Comparison of ENCODE assay signal across 14 cellular contexts in genomic region chr14:25046301-25046943, GRCh38. TPM values are rescaled to one million over a fixed set of nuclear protein-coding genes. Genes with fewer than 3 reads are reported as not detected.
A peak's percentile ranks its signal among the peaks of the same experiment; 100 is the strongest.
DNase-seq lines count a peak whose midpoint lies in the region; ATAC-seq, FAIRE-seq and TF ChIP-seq lines count a peak whose summit lies in the region.
"Had no signal": no experiment of that assay in that cellular context is flagged by ENCODE, and none has a peak within 500 bp of the region (broad histone marks: within the 10 kb centered on the region; RNA-seq: fewer than 3 reads in every experiment).

No MANE protein-coding gene starts in this region.

- H3K9me2 ChIP-seq in SK-N-SH = no peaks in the 10 kb centered on the region

- in situ Hi-C loops in HepG2 (cut with HindIII; ENCODE audit: extremely low pct_ligation_motif_present, low pct_unique_long_range_greater_than_20kb) = no loop called here

- H3K4me2 ChIP-seq in HepG2 (ENCODE audit: low read depth, low read length) (no peak overlapping the region), SK-N-SH (no peak overlapping the region)

- H3K9ac ChIP-seq in HepG2 (ENCODE audit: insufficient read depth, low read depth, low read length) (no peak overlapping the region), SK-N-SH (no peak overlapping the region)

- WGBS in HepG2 (ENCODE audit: low lambda C conversion rate) = 66% methylated on average over 2 of the region's 2 CpGs
- no CpG with 5 or more reads among the region's 2 CpGs for WGBS in right lobe of liver (ENCODE audit: insufficient coverage, low coverage, low lambda C conversion rate, missing lambda C conversion rate)
- WGBS in SK-N-SH (ENCODE audit: low lambda C conversion rate) = 4% methylated on average over 2 of the region's 2 CpGs

- H2AFZ ChIP-seq in HepG2 (ENCODE audit: low read length) (no peak overlapping the region), SK-N-SH (ENCODE audit: low read depth) (no peak overlapping the region)

- peaks cover 3% of the 10 kb centered on the region for H3F3A ChIP-seq in SK-N-SH (replicated peaks; ENCODE audit: insufficient read depth)

- H3K27ac ChIP-seq in HepG2 (ENCODE audit: extremely low read length, insufficient read depth, low read length) (no peak overlapping the region), right lobe of liver (no peak overlapping the region), SK-N-SH (ENCODE audit: low read depth in 2 of 2, low read length in 1 of 2) (no peak overlapping the region)

- BruUV-seq in HepG2 (replicated peaks; lab: Mats Ljungman, UMichigan) = no TSS peak

- FAIRE-seq in HepG2 (lab: Jason Lieb, UNC) = no peak

- H4K20me1 ChIP-seq in HepG2 (ENCODE audit: insufficient read depth, low read length) = no peaks in the 10 kb centered on the region
- no peaks in the 10 kb centered on the region for H4K20me1 ChIP-seq in SK-N-SH (ENCODE audit: insufficient read depth)

- H3K4me1 Mint-ChIP-seq in neural crest cell = peaks cover 17% of the 10 kb centered on the region
- peaks cover 10% of the 10 kb centered on the region for H3K4me1 Mint-ChIP-seq in stimulated activated effector memory CD8-positive, alpha-beta T cell treated with anti-CD3 and anti-CD28 coated beads, Interleukin-12 subunit alpha, Interleukin-12 subunit beta, amount 100 ng/mL, for 72 hours

- POLR2A ChIA-PET in HepG2 (lab: Yijun Ruan, JAX) = interaction anchor here (1.2 to 2.0 kb wide), 2 partner anchors 11 to 232 kb away, joined by 3 to 7 read pairs; no protein-coding TSS in a partner anchor
- POLR2A ChIA-PET in SK-N-SH (lab: Yijun Ruan, JAX) = no interaction called here

- H3K27me3 Mint-ChIP-seq in neural crest cell (ENCODE audit: low read depth) = peaks cover 36% of the 10 kb centered on the region

- H3K27ac Mint-ChIP-seq in neural crest cell (ENCODE audit: unreplicated experiment) = no peak overlapping the region
- H3K27ac Mint-ChIP-seq in stimulated activated effector memory CD8-positive, alpha-beta T cell treated with anti-CD3 and anti-CD28 coated beads, Interleukin-12 subunit alpha, Interleukin-12 subunit beta, amount 100 ng/mL, for 72 hours = no peak overlapping the region
- H3K27ac Mint-ChIP-seq: CD4-positive, alpha-beta T cell had no signal

- H3K4me3 ChIP-seq in HepG2 (replicated peaks in 1 of 3; ENCODE audit: insufficient read depth in 1 of 3, low read depth in 2 of 3, low read length in 3 of 3) (no peak overlapping the region), right lobe of liver (no peak overlapping the region), SK-N-SH (ENCODE audit: low read depth in 2 of 2, low read length in 1 of 2) (no peak overlapping the region)

- H3K4me1 ChIP-seq in HepG2 (ENCODE audit: insufficient read depth, low read length) (peaks cover 57% of the 10 kb centered on the region), right lobe of liver (peaks cover 0 to 7% (median 2%) of the 10 kb centered on the region in 4 donors), SK-N-SH (ENCODE audit: control insufficient read depth in 1 of 2, insufficient read depth in 2 of 2, low read depth in 1 of 2, low read length in 1 of 2) (no peaks in the 10 kb centered on the region)

- peak overlapping the region; percentile 14 for H3K4me3 Mint-ChIP-seq in neural crest cell
- H3K4me3 Mint-ChIP-seq in stimulated activated effector memory CD8-positive, alpha-beta T cell treated with anti-CD3 and anti-CD28 coated beads, Interleukin-12 subunit alpha, Interleukin-12 subunit beta, amount 100 ng/mL, for 72 hours = no peak overlapping the region
- H3K4me3 Mint-ChIP-seq: CD4-positive, alpha-beta T cell had no signal

- intact Hi-C loops in HepG2 (cut with micrococcal nuclease; ENCODE audit: unreplicated experiment) (no loop called here), right lobe of liver (cut with DNase I) (loop anchor here in 1 of 2 donors (5.0 to 10.0 kb wide), 2 partner anchors 239 to 312 kb away; no protein-coding TSS in a partner anchor)

- H3K36me3 ChIP-seq in HepG2 (replicated peaks in 1 of 2; ENCODE audit: control insufficient read depth in 1 of 2, insufficient read depth in 2 of 2, low read length in 2 of 2) (no peaks in the 10 kb centered on the region), right lobe of liver (no peaks in the 10 kb centered on the region), SK-N-SH (replicated peaks in 1 of 2; ENCODE audit: control insufficient read depth in 1 of 2, insufficient read depth in 2 of 2, low read length in 1 of 2) (no peaks in the 10 kb centered on the region)

- CTCF ChIA-PET in HepG2 (lab: Yijun Ruan, JAX; ENCODE audit: low intra/inter-chr PET ratio, low total read pairs) (no interaction called here), SK-N-SH (lab: Yijun Ruan, JAX) (interaction anchor here (1.4 to 2.4 kb wide), 2 partner anchors 28 to 240 kb away, joined by 3 to 7 read pairs; no protein-coding TSS in a partner anchor)

- H3K79me2 ChIP-seq in HepG2 (ENCODE audit: insufficient read depth, low read length) (peaks cover under 1% of the 10 kb centered on the region), SK-N-SH (ENCODE audit: insufficient read depth) (no peaks in the 10 kb centered on the region)

- DNase-seq in HepG2 (ENCODE audit: low spot score) = no peak
- DNase-seq in right lobe of liver = no peak
- DNase-seq in erythroblast (lab: John Stamatoyannopoulos, UW) = peak; percentile 8 to 53
- DNase-seq in neural crest cell (ENCODE audit: low read depth, low spot score) = no peak
- no peak for DNase-seq in stimulated activated effector memory CD8-positive, alpha-beta T cell treated with anti-CD3 and anti-CD28 coated beads, Interleukin-12 subunit alpha, Interleukin-12 subunit beta, amount 100 ng/mL, for 72 hours (ENCODE audit: low spot score in 2 of 2)
- DNase-seq in mesenteric fat pad (ENCODE audit: low spot score) = no peak
- no peak for DNase-seq in SK-N-SH
- DNase-seq: Calu3; CD4-positive, alpha-beta T cell; HCEC 1CT; NCI-H1436; NCI-H2029 treated with DMSO at 0.1 percent for 48 hours; NCI-H526; RPMI8226 had no signal

- no peaks in the 10 kb centered on the region for H3K36me3 Mint-ChIP-seq in neural crest cell (ENCODE audit: low read depth)
- no peaks in the 10 kb centered on the region for H3K36me3 Mint-ChIP-seq in stimulated activated effector memory CD8-positive, alpha-beta T cell treated with anti-CD3 and anti-CD28 coated beads, Interleukin-12 subunit alpha, Interleukin-12 subunit beta, amount 100 ng/mL, for 72 hours

- peaks cover 0 to 17% of the 10 kb centered on the region in 2 experiments; a peak in 3 of 5 replicates for H3K27me3 ChIP-seq in HepG2 (ENCODE audit: control insufficient read depth in 1 of 2, insufficient read depth in 2 of 2, low read length in 2 of 2)
- H3K27me3 ChIP-seq in right lobe of liver = no peaks in the 10 kb centered on the region
- H3K27me3 ChIP-seq in SK-N-SH (ENCODE audit: insufficient read depth) = peaks cover 54% of the 10 kb centered on the region

- TF ChIP-seq POLR2A in HepG2 (IDR thresholded peaks at IDR 0.05; ENCODE audit: insufficient read depth in 1 of 2, low read depth in 2 of 2, low read length in 2 of 2) (no peak), right lobe of liver (IDR thresholded peaks at IDR 0.05) (no peak), erythroblast (IDR thresholded peaks at IDR 0.05; ENCODE audit: low read length) (no peak)

- no peak for TF ChIP-seq RAD21 in HepG2 (CRISPR knock-in tag; IDR thresholded peaks at IDR 0.05)
- TF ChIP-seq RAD21 in SK-N-SH (IDR thresholded peaks at IDR 0.05; ENCODE audit: low read length) = no peak

- H3K9me3 Mint-ChIP-seq in neural crest cell = no peaks in the 10 kb centered on the region
- H3K9me3 Mint-ChIP-seq in stimulated activated effector memory CD8-positive, alpha-beta T cell treated with anti-CD3 and anti-CD28 coated beads, Interleukin-12 subunit alpha, Interleukin-12 subunit beta, amount 100 ng/mL, for 72 hours = no peaks in the 10 kb centered on the region
- H3K9me3 Mint-ChIP-seq: CD4-positive, alpha-beta T cell had no signal

- no peaks in the 10 kb centered on the region for H3K9me3 ChIP-seq in HepG2 (ENCODE audit: low read length)
- no peaks in the 10 kb centered on the region for H3K9me3 ChIP-seq in right lobe of liver
- no peaks in the 10 kb centered on the region for H3K9me3 ChIP-seq in SK-N-SH

- ATAC-seq in HepG2 (no peak), right lobe of liver (no peak)
- ATAC-seq in stimulated activated effector memory CD8-positive, alpha-beta T cell treated with anti-CD3 and anti-CD28 coated beads, Interleukin-12 subunit alpha, Interleukin-12 subunit beta, amount 100 ng/mL, for 72 hours = no peak

- TF ChIP-seq EP300 in HepG2 (IDR thresholded peaks at IDR 0.05; ENCODE audit: low read depth in 2 of 2, low read length in 2 of 2) (no peak), HepG2 (CRISPR knock-in tag; IDR thresholded peaks at IDR 0.05; ENCODE audit: borderline replicate concordance) (no peak), SK-N-SH (IDR thresholded peaks at IDR 0.05; ENCODE audit: borderline replicate concordance in 1 of 2, low read depth in 1 of 2, low read length in 1 of 2) (no peak)

- no peak for TF ChIP-seq CTCF in HepG2 (CRISPR knock-in tag; IDR thresholded peaks at IDR 0.05)
- TF ChIP-seq CTCF in right lobe of liver (IDR thresholded peaks at IDR 0.05) = no peak
- no peak for TF ChIP-seq CTCF in neural crest cell (conservative IDR thresholded peaks at IDR 0.05)
- no peak for TF ChIP-seq CTCF in SK-N-SH (IDR thresholded peaks at IDR 0.05)

RNA-seq across cellular contexts. Expression of gene STXBP6, which starts 3.5 kb away (rescaled TPM):
- total RNA-seq in HepG2 (2016; rRNA removed; fragmentation: Illumina TruSeq; extraction: Trizol) (35.3 and 43.2 TPM in 2 replicates), right lobe of liver (1 to 10 TPM in 4 of 6 experiments, under 1 TPM in 2; 0.55 to 1.7 (median 1.1) TPM), neural crest cell (6.8 and 7.2 TPM in 2 replicates), mesenteric fat pad (2.4 TPM)
- 21.2 TPM in 2 replicates for total RNA-seq in HepG2 (2016; cell fraction: cytosol; rRNA removed; fragmentation: Illumina TruSeq; extraction: Trizol; ENCODE audit: low read depth)
- 31.7 and 46.6 TPM in 2 replicates for total RNA-seq in HepG2 (2016; cell fraction: insoluble cytoplasmic fraction; rRNA removed; fragmentation: Illumina TruSeq; extraction: Trizol)
- total RNA-seq in HepG2 (2016; cell fraction: membrane; rRNA removed; fragmentation: Illumina TruSeq; extraction: Trizol) = 28.9 and 30.6 TPM in 2 replicates
- total RNA-seq in HepG2 (2016; cell fraction: nucleus; rRNA removed; fragmentation: Illumina TruSeq; extraction: Trizol) = 26.2 and 27.2 TPM in 2 replicates
- polyA plus RNA-seq in HepG2 (2011; rRNA removed) (32.3 and 42.8 TPM in 2 replicates), SK-N-SH (2012; rRNA removed) (0.16 and 0.36 TPM in 2 replicates)
- 26.8 and 33.4 TPM in 2 replicates for polyA plus RNA-seq in HepG2 (2011; cell fraction: cytosol; rRNA removed)
- polyA plus RNA-seq in HepG2 (2011; cell fraction: nucleus; rRNA removed) = 10.0 and 11.5 TPM in 2 replicates
- 25.5 and 27.7 TPM in 2 replicates for polyA plus RNA-seq in HepG2 (2012)
- 19.0 and 23.1 TPM in 2 replicates for polyA plus RNA-seq in HepG2 (2016; cell fraction: cytosol; fragmentation: Illumina TruSeq; extraction: Trizol; ENCODE audit: low read depth)
- polyA plus RNA-seq in HepG2 (2016; cell fraction: insoluble cytoplasmic fraction; fragmentation: Illumina TruSeq; extraction: Trizol; ENCODE audit: low read depth) = 51.3 and 53.4 TPM in 2 replicates
- polyA plus RNA-seq in HepG2 (2016; cell fraction: membrane; fragmentation: Illumina TruSeq; extraction: Trizol; ENCODE audit: low read depth) = 25.8 and 28.4 TPM in 2 replicates
- 24.0 and 27.2 TPM in 2 replicates for polyA plus RNA-seq in HepG2 (2016; cell fraction: nucleus; fragmentation: Illumina TruSeq; extraction: Trizol; ENCODE audit: insufficient read depth, low read depth)
- polyA minus RNA-seq in HepG2 (2011; rRNA and poly(A)+ RNA removed; ENCODE audit: low replicate concordance) = 3.0 and 26.4 TPM in 2 replicates
- 19.6 and 20.8 TPM in 2 replicates for polyA minus RNA-seq in HepG2 (2011; cell fraction: cytosol; rRNA and poly(A)+ RNA removed)
- 53.4 and 53.6 TPM in 2 replicates for polyA minus RNA-seq in HepG2 (2011; cell fraction: nucleus; rRNA and poly(A)+ RNA removed)
- 0.24 and 0.28 TPM in 2 replicates for polyA plus RNA-seq in SK-N-SH (2012; cell fraction: cytosol; rRNA removed)
- 0.15 TPM in 1 of 2 replicates, not detected in the other for polyA plus RNA-seq in SK-N-SH (2012; cell fraction: nucleus; rRNA removed)
- total RNA-seq: CD4-positive, alpha-beta T cell had no signal

Comparison
In these comparisons a context has a peak if more than half of its experiments do, and no peak if none do; other contexts are left out.
1. DNase-seq: peak in erythroblast (2 of 2); none in HepG2 (single experiment), right lobe of liver (0 of 3), neural crest cell (single experiment), stimulated activated effector memory CD8-positive, alpha-beta T cell treated with anti-CD3 and anti-CD28 coated beads, Interleukin-12 subunit alpha, Interleukin-12 subunit beta, amount 100 ng/mL, for 72 hours (0 of 2), mesenteric fat pad (single experiment) and SK-N-SH (single experiment).